ENCODE assay signal across 21 cellular contexts in genomic region chr3:166257715-166258114, GRCh38.
DNase-seq lines count a peak whose midpoint lies in the region; ATAC-seq, FAIRE-seq and TF ChIP-seq lines count a peak whose summit lies in the region.
"Had no signal": no experiment of that assay in that cellular context is flagged by ENCODE, and none has a peak within 500 bp of the region (broad histone marks: within the 10 kb centered on the region; RNA-seq: fewer than 3 reads in every experiment).

No MANE protein-coding gene starts in this region.

- FAIRE-seq in K562 (lab: Jason Lieb, UNC) (no peak), H54 (lab: Jason Lieb, UNC) (no peak)
- FAIRE-seq: A549, D721Med, GM12878, GM12892, GM18507 had no signal

- no peak overlapping the region for H3K4ac ChIP-seq in neuronal stem cell (ENCODE audit: low read length)

- H3K4me2 ChIP-seq in K562 (ENCODE audit: insufficient read depth, low read length), result no peak overlapping the region
- H3K4me2 ChIP-seq in neuronal stem cell (ENCODE audit: insufficient read depth, low read length, poor library complexity, severe bottlenecking), result no peak overlapping the region
- H3K4me2 ChIP-seq: A549; BLaER1 treated with 17β-estradiol and CSF1 and Interleukin-3, amounts not matched to agents 10 nM and 100 nM had no signal

- H3K27me3 ChIP-seq in K562 (ENCODE audit: control insufficient read depth in 2 of 2, insufficient read depth in 2 of 2, low read length in 2 of 2) (no peaks in the 10 kb centered on the region), neuronal stem cell (ENCODE audit: control insufficient read depth in 3 of 3, insufficient read depth in 3 of 3, low read depth in 1 of 3, low read length in 3 of 3) (no peaks in the 10 kb centered on the region), spleen (replicated peaks in 1 of 7) (no peaks in the 10 kb centered on the region)
- H3K27me3 ChIP-seq: BLaER1 treated with 17β-estradiol and CSF1 and Interleukin-3, amounts not matched to agents 10 nM and 100 nM had no signal

- no peaks in the 10 kb centered on the region for H4K20me1 ChIP-seq in K562 (replicated peaks; ENCODE audit: control insufficient read depth, insufficient read depth, low read length)
- H4K20me1 ChIP-seq: BLaER1 treated with 17β-estradiol and CSF1 and Interleukin-3, amounts not matched to agents 10 nM and 100 nM had no signal

- H3K27ac ChIP-seq in K562 (ENCODE audit: extremely low read depth, low read depth, low read length), result no peak overlapping the region
- no peak overlapping the region for H3K27ac ChIP-seq in neuronal stem cell (replicated peaks; ENCODE audit: low read length)
- H3K27ac ChIP-seq in spleen, result no peak overlapping the region
- H3K27ac ChIP-seq: 22Rv1; A549; BLaER1 treated with 17β-estradiol and CSF1 and Interleukin-3, amounts not matched to agents 10 nM and 100 nM; C4-2B had no signal

- H2AFZ ChIP-seq in K562 (ENCODE audit: low read depth, low read length), result no peak overlapping the region
- H2AFZ ChIP-seq in neuronal stem cell (ENCODE audit: low read length), result no peak overlapping the region

- H3K36me3 ChIP-seq in K562 (ENCODE audit: control insufficient read depth, insufficient read depth, low read length) (no peaks in the 10 kb centered on the region), neuronal stem cell (replicated peaks in 1 of 2; ENCODE audit: control insufficient read depth in 2 of 2, insufficient read depth in 2 of 2, low read length in 2 of 2) (no peaks in the 10 kb centered on the region), spleen (no peaks in the 10 kb centered on the region)
- H3K36me3 ChIP-seq: BLaER1 treated with 17β-estradiol and CSF1 and Interleukin-3, amounts not matched to agents 10 nM and 100 nM had no signal

- TF ChIP-seq CTCF in K562 (IDR thresholded peaks at IDR 0.05 in 2 of 3, conservative IDR thresholded peaks at IDR 0.05 in 1 of 3; ENCODE audit: insufficient read depth in 2 of 3, low read depth in 1 of 3, low read length in 3 of 3), result no peak
- TF ChIP-seq CTCF in spleen (IDR thresholded peaks at IDR 0.05 in 8 of 11, conservative IDR thresholded peaks at IDR 0.05 in 3 of 11), result no peak
- TF ChIP-seq CTCF in GM10248 (IDR thresholded peaks at IDR 0.05; ENCODE audit: control extremely low read depth, extremely low read depth, low read depth, missing control alignments), result no peak

- TF ChIP-seq POLR2A in K562 (conservative IDR thresholded peaks at IDR 0.05), result no peak
- TF ChIP-seq POLR2A in spleen (IDR thresholded peaks at IDR 0.05), result no peak
- no peak for TF ChIP-seq POLR2A in H54 (IDR thresholded peaks at IDR 0.05; ENCODE audit: low read depth, low read length)

- 51% methylated on average over 16 of the region's 16 CpGs for WGBS in K562 (ENCODE audit: insufficient coverage, low coverage, missing lambda C conversion rate)
- WGBS in neuronal stem cell (ENCODE audit: extremely low coverage in 2 of 2, insufficient read length in 2 of 2, insufficient replicate concordance in 1 of 2), 2 donors, result no CpG with 5 or more reads among the region's 16 CpGs
- WGBS in spleen, 5 donors, result 91 to 94% (median 92%) methylated on average over 16 of the region's 16 CpGs

- intact Hi-C loops in K562 (cut with micrococcal nuclease), result no loop called here
- intact Hi-C loops in spleen (cut with DNase I; ENCODE audit: low total_unique reads), result no loop called here

- H3K18ac ChIP-seq in neuronal stem cell (ENCODE audit: low read length), result no peak overlapping the region

- no peak overlapping the region for H3K4me3 ChIP-seq in K562
- H3K4me3 ChIP-seq in neuronal stem cell (ENCODE audit: low read length in 2 of 2), result no peak overlapping the region
- H3K4me3 ChIP-seq in spleen, result no peak overlapping the region
- H3K4me3 ChIP-seq: A549; BLaER1 treated with 17β-estradiol and CSF1 and Interleukin-3, amounts not matched to agents 10 nM and 100 nM; GM12878 had no signal

- H3K23ac ChIP-seq in neuronal stem cell (ENCODE audit: low read depth, low read length, poor library complexity), result no peak overlapping the region

- CTCF ChIA-PET in K562 (lab: Yijun Ruan, JAX; ENCODE audit: low intra/inter-chr PET ratio) (no interaction called here), GM10248 (lab: Yijun Ruan, JAX) (no interaction called here)

- TF ChIP-seq RAD21 in K562 (CRISPR knock-in tag; conservative IDR thresholded peaks at IDR 0.05 in 1 of 2, IDR thresholded peaks at IDR 0.05 in 1 of 2), result no peak

- peak overlapping the region; percentile 38 for H3K14ac ChIP-seq in neuronal stem cell (ENCODE audit: low read length)

- no peaks in the 10 kb centered on the region for H3K9me1 ChIP-seq in K562 (ENCODE audit: control insufficient read depth, insufficient read depth, low read length)

- H3K4me1 ChIP-seq in K562 (replicated peaks in 1 of 2; ENCODE audit: control insufficient read depth in 2 of 2, insufficient read depth in 2 of 2, low read length in 2 of 2) (no peaks in the 10 kb centered on the region), neuronal stem cell (ENCODE audit: control insufficient read depth in 2 of 2, insufficient read depth in 1 of 2, low read depth in 1 of 2, low read length in 2 of 2) (no peaks in the 10 kb centered on the region), spleen (no peaks in the 10 kb centered on the region)
- H3K4me1 ChIP-seq: A549; BLaER1 treated with 17β-estradiol and CSF1 and Interleukin-3, amounts not matched to agents 10 nM and 100 nM; Caco-2 had no signal

- ATAC-seq in K562, result no peak
- ATAC-seq: A549; CD8-positive, alpha-beta T cell; GM12878 had no signal

- H3K9me3 ChIP-seq in K562 (replicated peaks; ENCODE audit: control insufficient read depth, insufficient read depth, low read depth, low read length) (no peaks in the 10 kb centered on the region), neuronal stem cell (replicated peaks in 1 of 2; ENCODE audit: control insufficient read depth in 2 of 2, insufficient read depth in 1 of 2, low read depth in 1 of 2, low read length in 2 of 2) (no peaks in the 10 kb centered on the region), spleen (peaks cover 0 to 9% (median 2%) of the 10 kb centered on the region in 8 donors)
- H3K9me3 ChIP-seq: A549, Caco-2 had no signal

- H3K79me2 ChIP-seq in K562 (ENCODE audit: control insufficient read depth, insufficient read depth, low read length), result no peaks in the 10 kb centered on the region

- H2BK15ac ChIP-seq in neuronal stem cell (ENCODE audit: low read length), result no peak overlapping the region

- POLR2A ChIA-PET in K562 (lab: Yijun Ruan, JAX) (no interaction called here), GM10248 (lab: Yijun Ruan, JAX) (no interaction called here)

- no peak overlapping the region for H2BK5ac ChIP-seq in neuronal stem cell (ENCODE audit: low read length)

- no peak overlapping the region for H4K8ac ChIP-seq in neuronal stem cell (ENCODE audit: low read depth, low read length)

- no peak overlapping the region for H2BK12ac ChIP-seq in neuronal stem cell (ENCODE audit: low read length)

- no TSS peak for BruUV-seq in K562 (replicated peaks; lab: Mats Ljungman, UMichigan)

- no peak overlapping the region for H2BK120ac ChIP-seq in neuronal stem cell (ENCODE audit: low read depth, low read length)

- no peak for TF ChIP-seq EP300 in K562 (IDR thresholded peaks at IDR 0.05; ENCODE audit: low read length)

- no peak overlapping the region for H4K91ac ChIP-seq in neuronal stem cell (ENCODE audit: low read depth, low read length, poor library complexity)

- in situ Hi-C loops in K562 (cut with MboI), result no loop called here

- H3K9ac ChIP-seq in K562 (ENCODE audit: insufficient read depth in 1 of 2, low read depth in 2 of 2, low read length in 2 of 2) (no peak overlapping the region), neuronal stem cell (ENCODE audit: low read depth, low read length, poor library complexity) (no peak overlapping the region)
- H3K9ac ChIP-seq: BLaER1 treated with 17β-estradiol and CSF1 and Interleukin-3, amounts not matched to agents 10 nM and 100 nM had no signal

- DNase-seq in K562 (ENCODE audit: extremely low read depth in 1 of 4, low spot score in 3 of 4), result no peak
- DNase-seq in neuronal stem cell (ENCODE audit: low spot score), result no peak
- peak; percentile 6 for DNase-seq in spleen
- DNase-seq in H54 (ENCODE audit: insufficient read length, low spot score), result no peak
- no peak for DNase-seq in GM10248 (ENCODE audit: extremely low spot score)
- no peak for DNase-seq in NCI-H1092 treated with DMSO at 0.1 percent for 48 hours (lab: John Stamatoyannopoulos, UW)
- DNase-seq: AML-193; Caco-2; Calu3; CD4-positive, alpha-beta T cell; CD8-positive, alpha-beta T cell; DMS79 treated with DMSO at 0.1 percent for 48 hours; GF-D8 had no signal

- H3K79me1 ChIP-seq in neuronal stem cell (ENCODE audit: low read depth, low read length), result no peaks in the 10 kb centered on the region

- no peak overlapping the region for H2AK5ac ChIP-seq in neuronal stem cell (ENCODE audit: low read depth, low read length)

TF ChIP-seq in K562, 482 proteins besides CTCF, POLR2A, EP300 and RAD21:
- TF ChIP-seq, protein P1, sequence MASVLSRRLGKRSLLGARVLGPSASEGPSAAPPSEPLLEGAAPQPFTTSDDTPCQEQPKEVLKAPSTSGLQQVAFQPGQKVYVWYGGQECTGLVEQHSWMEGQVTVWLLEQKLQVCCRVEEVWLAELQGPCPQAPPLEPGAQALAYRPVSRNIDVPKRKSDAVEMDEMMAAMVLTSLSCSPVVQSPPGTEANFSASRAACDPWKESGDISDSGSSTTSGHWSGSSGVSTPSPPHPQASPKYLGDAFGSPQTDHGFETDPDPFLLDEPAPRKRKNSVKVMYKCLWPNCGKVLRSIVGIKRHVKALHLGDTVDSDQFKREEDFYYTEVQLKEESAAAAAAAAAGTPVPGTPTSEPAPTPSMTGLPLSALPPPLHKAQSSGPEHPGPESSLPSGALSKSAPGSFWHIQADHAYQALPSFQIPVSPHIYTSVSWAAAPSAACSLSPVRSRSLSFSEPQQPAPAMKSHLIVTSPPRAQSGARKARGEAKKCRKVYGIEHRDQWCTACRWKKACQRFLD (CRISPR knock-in tag; IDR thresholded peaks at IDR 0.05), result no peak
- TF ChIP-seq NFYB (IDR thresholded peaks at IDR 0.05; ENCODE audit: extremely low read depth, insufficient read length), result peak; percentile 16
- TF ChIP-seq POLR2H (tag; IDR thresholded peaks at IDR 0.05; ENCODE audit: low read depth), result peak; percentile 45; the same call in 1 of the 2 replicates
- TF ChIP-seq ZBTB33 (CRISPR knock-in tag; IDR thresholded peaks at IDR 0.05), result peak; percentile 87
